Comparison of ENCODE assay signal across 24 cellular contexts in the genomic region with DNA sequence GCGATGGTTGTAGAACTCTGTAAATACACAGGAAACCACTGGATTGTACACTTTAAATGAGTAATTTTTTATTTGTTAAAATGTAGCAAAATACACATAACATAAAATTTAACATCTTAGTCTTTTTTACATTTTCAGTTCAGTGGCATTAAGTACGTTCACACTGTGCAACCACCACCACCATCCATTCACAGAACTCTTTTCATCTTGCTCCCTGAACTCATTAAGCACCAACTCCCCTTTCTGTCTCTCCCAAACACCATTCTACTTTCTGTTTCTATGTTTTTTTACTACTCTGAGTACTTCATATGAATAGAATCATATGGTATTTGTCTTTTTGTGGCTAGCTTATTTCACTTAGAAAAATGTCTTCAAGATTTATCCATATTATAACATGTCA.
"Had no signal": no experiment of that assay in that cellular context is flagged by ENCODE, and none has a peak within 500 bp of the region (broad histone marks: within the 10 kb centered on the region; RNA-seq: fewer than 3 reads in every experiment).

No MANE protein-coding gene starts in this region.

- H3K27me3 ChIP-seq: adrenal gland, ascending aorta, brain microvascular endothelial cell, dorsolateral prefrontal cortex, esophagus squamous epithelium, heart right ventricle, ovary, spleen, thyroid gland had no signal

- ATAC-seq: heart right ventricle; left colon; stimulated activated naive CD8-positive, alpha-beta T cell treated with anti-CD3 and anti-CD28 coated beads, Interleukin-15, Interleukin-2, amounts not matched to agents 100 U/mL and 50 U/mL, for 24 hours; WTC11 had no signal

- H3K9me3 Mint-ChIP-seq: activated CD4-positive, alpha-beta memory T cell treated with anti-CD3 and anti-CD28 coated beads for 36 hours; activated naive CD4-positive, alpha-beta T cell treated with anti-CD3 and anti-CD28 coated beads, Interleukin-2, amount 10 ng/mL, durations not matched to agents 7 days and 5 days; naive B cell; T-helper 1 cell treated with Interleukin-12 subunit alpha and Interleukin-12 subunit beta and Interleukin-4 antibody, amounts not matched to agents 30 μg/mL and 1 μg/mL, for 36 hours; WTC11 had no signal

- H3K4me1 ChIP-seq: ascending aorta, prostate gland had no signal

- H3K27ac Mint-ChIP-seq: activated CD4-positive, alpha-beta memory T cell treated with anti-CD3 and anti-CD28 coated beads for 36 hours; activated naive CD4-positive, alpha-beta T cell treated with anti-CD3 and anti-CD28 coated beads, Interleukin-2, amount 10 ng/mL, durations not matched to agents 7 days and 5 days; T-helper 1 cell treated with Interleukin-12 subunit alpha and Interleukin-12 subunit beta and Interleukin-4 antibody, amounts not matched to agents 30 μg/mL and 1 μg/mL, for 36 hours; WTC11 had no signal

- H3K27ac ChIP-seq: adrenal gland, ascending aorta, brain microvascular endothelial cell, dorsolateral prefrontal cortex, esophagus squamous epithelium, ovary, prostate gland, spleen, thyroid gland had no signal

- H3K4me3 Mint-ChIP-seq: activated CD4-positive, alpha-beta memory T cell treated with anti-CD3 and anti-CD28 coated beads for 36 hours; activated naive CD4-positive, alpha-beta T cell treated with anti-CD3 and anti-CD28 coated beads, Interleukin-2, amount 10 ng/mL, durations not matched to agents 7 days and 5 days; T-helper 1 cell treated with Interleukin-12 subunit alpha and Interleukin-12 subunit beta and Interleukin-4 antibody, amounts not matched to agents 30 μg/mL and 1 μg/mL, for 36 hours; WTC11 had no signal

- H3K36me3 ChIP-seq: adrenal gland, ascending aorta, brain microvascular endothelial cell, esophagus squamous epithelium, heart right ventricle, ovary, prostate gland, spleen, thyroid gland had no signal

- H3K4me3 ChIP-seq: adrenal gland, ascending aorta, dorsolateral prefrontal cortex, esophagus squamous epithelium, heart right ventricle, ovary, prostate gland, spleen, thyroid gland had no signal

- H3K27me3 Mint-ChIP-seq: activated CD4-positive, alpha-beta memory T cell treated with anti-CD3 and anti-CD28 coated beads for 36 hours had no signal

- H3K36me3 Mint-ChIP-seq: WTC11 had no signal

- DNase-seq: activated CD4-positive, alpha-beta memory T cell treated with anti-CD3 and anti-CD28 coated beads for 36 hours; activated effector memory CD4-positive, alpha-beta T cell treated with anti-CD3 and anti-CD28 coated beads, Interleukin-2, amount 50 U/mL, for 16 hours; activated naive CD4-positive, alpha-beta T cell treated with anti-CD3 and anti-CD28 coated beads, Interleukin-2, amount 10 ng/mL, durations not matched to agents 7 days and 5 days; activated T-cell treated with anti-CD3 and anti-CD28 coated beads, Interleukin-2, amount 50 U/mL, for 48 hours; adrenal gland; brain microvascular endothelial cell; central memory CD4-positive, alpha-beta T cell; dorsolateral prefrontal cortex; esophagus squamous epithelium; heart right ventricle; left colon; mesendoderm; naive B cell; ovary; spleen; stimulated activated CD4-positive, alpha-beta T cell treated with anti-CD3 and anti-CD28 coated beads, Interleukin-4, amount 100 ng/mL, for 24 hours; stimulated activated naive CD8-positive, alpha-beta T cell treated with anti-CD3 and anti-CD28 coated beads, Interleukin-15, Interleukin-2, amounts not matched to agents 100 U/mL and 50 U/mL, for 24 hours; substantia nigra; T1000; thyroid gland had no signal

- H3K9me3 ChIP-seq: adrenal gland, ascending aorta, esophagus squamous epithelium, heart right ventricle, ovary, prostate gland, spleen, thyroid gland had no signal
